In genomic region chr3:51559266-51559907, GRCh38 we compare ENCODE assay signal across 10 cellular contexts. TPM values are rescaled to one million over a fixed set of nuclear protein-coding genes. Genes with fewer than 3 reads are reported as not detected.
A peak's percentile ranks its signal among the peaks of the same experiment; 100 is the strongest.
DNase-seq lines count a peak whose midpoint lies in the region; ATAC-seq, FAIRE-seq and TF ChIP-seq lines count a peak whose summit lies in the region.
"Had no signal": no experiment of that assay in that cellular context is flagged by ENCODE, and none has a peak within 500 bp of the region (broad histone marks: within the 10 kb centered on the region; RNA-seq: fewer than 3 reads in every experiment).

No MANE protein-coding gene starts in this region.

- FAIRE-seq in GM12892 (lab: Jason Lieb, UNC): no peak

- DNase-seq in HFF-Myc (ENCODE audit: extremely low read depth, low read depth) (peak; percentile 52), NCI-H69 (lab: John Stamatoyannopoulos, UW) (peak; percentile 63), fibroblast of gingiva (ENCODE audit: low read depth) (peak; percentile 82), ovary (peak in 4 of 5 donors; percentile 29 to 60 (median 48)), Kasumi-1 (lab: John Stamatoyannopoulos, UW) (no peak), GM12892 (ENCODE audit: insufficient read length) (no peak), GM19238 (ENCODE audit: insufficient read length, low spot score) (no peak)
- DNase-seq: activated T-cell treated with anti-CD3 and anti-CD28 coated beads for 4 hours; stimulated activated CD4-positive, alpha-beta T cell treated with anti-CD3 and anti-CD28 coated beads, Interleukin-2, amount 100 ng/mL, for 24 hours had no signal

- H3K4me3 ChIP-seq in HFF-Myc (replicated peaks; ENCODE audit: low read depth, low read length) (no peak overlapping the region), ovary (no peak overlapping the region)

- 8 to 10% (median 9%) methylated on average over 4 of the region's 4 CpGs for WGBS in ovary, 3 donors

- H3K9me3 ChIP-seq in ovary: no peaks in the 10 kb centered on the region

- no peaks in the 10 kb centered on the region for H3K36me3 ChIP-seq in ovary

- intact Hi-C loops in ovary (cut with DNase I): no loop called here

- ATAC-seq in HG02759 (IDR thresholded peaks at IDR 0.05; ENCODE audit: unreplicated experiment): no peak

- no peaks in the 10 kb centered on the region for H3K27me3 ChIP-seq in ovary

- peaks cover 12% of the 10 kb centered on the region for H3K4me1 ChIP-seq in ovary (ENCODE audit: insufficient read depth)

- TF ChIP-seq CTCF in HFF-Myc (IDR thresholded peaks at IDR 0.05; ENCODE audit: low read depth, low read length, missing control alignments) (no peak), ovary (IDR thresholded peaks at IDR 0.05) (no peak)

- no peak for TF ChIP-seq EP300 in ovary (IDR thresholded peaks at IDR 0.05)

- no peak for TF ChIP-seq POLR2A in ovary (IDR thresholded peaks at IDR 0.05)
- no peak for TF ChIP-seq POLR2A in GM12892 (IDR thresholded peaks at IDR 0.05; ENCODE audit: low read depth, low read length)

- H3K27ac ChIP-seq in ovary: no peak overlapping the region

RNA-seq across cellular contexts. Expression of gene RAD54L2, which starts 20.9 kb away (rescaled TPM):
- 10 to 100 TPM; 11.7 to 32.5 (median 24.5) TPM for total RNA-seq in ovary
- 1 to 10 TPM; 5.8 to 7.1 TPM for polyA plus RNA-seq in ovary
- 9.3 TPM for polyA plus RNA-seq in GM12892 (2012; ENCODE audit: missing spikeins)

RNA-seq across cellular contexts. Expression of gene DCAF1, which starts 59.6 kb away (rescaled TPM):
- 10 to 100 TPM; 12.9 to 22.5 (median 18.3) TPM for total RNA-seq in ovary
- 10 to 100 TPM in 1 of 2 donors, 1 to 10 TPM in 1; 9.9 to 20.8 TPM for polyA plus RNA-seq in ovary
- 15.3 TPM for polyA plus RNA-seq in GM12892 (2012; ENCODE audit: missing spikeins)

Comparison
In these comparisons a context has a peak if more than half of its experiments do, and no peak if none do; other contexts are left out.
1. DNase-seq: peak in HFF-Myc (single experiment), NCI-H69 (single experiment), fibroblast of gingiva (single experiment) and ovary (4 of 5); none in Kasumi-1 (0 of 2), GM12892 (single experiment) and GM19238 (single experiment).